ENCODE assay signal across 31 cellular contexts in the genomic region with DNA sequence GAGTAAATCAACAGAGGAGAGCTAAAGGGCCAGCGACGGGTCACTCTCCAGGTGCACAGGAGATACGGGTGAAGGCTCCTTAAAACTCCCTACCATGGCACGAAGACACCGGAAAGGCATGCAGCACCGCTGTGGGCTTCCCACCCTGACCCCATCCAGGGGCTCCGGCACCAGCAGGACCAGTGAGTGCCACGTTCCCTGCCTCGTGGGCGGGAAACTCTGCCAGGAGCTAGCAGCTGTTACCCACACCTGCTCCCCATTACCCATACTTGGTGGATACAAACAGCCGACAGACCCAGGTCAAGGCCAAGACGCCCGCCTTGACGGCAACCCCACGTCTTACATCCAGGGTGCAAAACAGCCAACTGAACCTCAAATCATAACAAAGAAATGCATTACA.
"Had no signal": no experiment of that assay in that cellular context is flagged by ENCODE, and none has a peak within 500 bp of the region (broad histone marks: within the 10 kb centered on the region; RNA-seq: fewer than 3 reads in every experiment).

No MANE protein-coding gene starts in this region.

- H3K27ac ChIP-seq: breast epithelium, heart left ventricle, stomach, thyroid gland, upper lobe of left lung, vagina had no signal

- H3K4me3 Mint-ChIP-seq: activated CD4-positive, alpha-beta memory T cell treated with anti-CD3 and anti-CD28 coated beads, Interleukin-2, amount 10 ng/mL, durations not matched to agents 7 days and 5 days; activated CD4-positive, alpha-beta T cell treated with anti-CD3 and anti-CD28 coated beads, Interleukin-2, amount 10 ng/mL, durations not matched to agents 7 days and 5 days; activated naive CD4-positive, alpha-beta T cell treated with anti-CD3 and anti-CD28 coated beads, Interleukin-2, amount 50 U/mL, for 24 hours; activated naive CD8-positive, alpha-beta T cell treated with anti-CD3 and anti-CD28 coated beads, Interleukin-2, amount 50 U/mL, for 24 hours; activated T-cell treated with anti-CD3 and anti-CD28 coated beads, Interleukin-2, amount 50 U/mL, for 24 hours; central memory CD8-positive, alpha-beta T cell; dendritic cell treated with granulocyte-macrophage colony-stimulating factor and Interleukin-4, amounts not matched to agents 40 ng/mL and 50 ng/mL, for 4 days; endodermal cell; immature natural killer cell; natural killer cell treated with Interleukin-12 subunit alpha and Interleukin-12 subunit beta and Interleukin-15 and Interleukin-18, amount 100 ng/mL, for 72 hours; stimulated activated effector memory CD8-positive, alpha-beta T cell treated with anti-CD3 and anti-CD28 coated beads, Interleukin-12 subunit alpha, Interleukin-12 subunit beta, amount 100 ng/mL, for 72 hours had no signal

- H3K9me3 ChIP-seq: breast epithelium, stomach, thyroid gland, upper lobe of left lung, vagina had no signal

- H3K27me3 Mint-ChIP-seq: activated CD4-positive, alpha-beta T cell treated with anti-CD3 and anti-CD28 coated beads, Interleukin-2, amount 10 ng/mL, durations not matched to agents 7 days and 5 days; activated naive CD4-positive, alpha-beta T cell treated with anti-CD3 and anti-CD28 coated beads, Interleukin-2, amount 50 U/mL, for 24 hours; activated naive CD8-positive, alpha-beta T cell treated with anti-CD3 and anti-CD28 coated beads, Interleukin-2, amount 50 U/mL, for 24 hours; activated T-cell treated with anti-CD3 and anti-CD28 coated beads, Interleukin-2, amount 50 U/mL, for 24 hours; dendritic cell treated with granulocyte-macrophage colony-stimulating factor and Interleukin-4, amounts not matched to agents 40 ng/mL and 50 ng/mL, for 4 days; natural killer cell treated with Interleukin-12 subunit alpha and Interleukin-12 subunit beta and Interleukin-15 and Interleukin-18, amount 100 ng/mL, for 72 hours; progenitor cell of endocrine pancreas had no signal

- H3K4me1 ChIP-seq: breast epithelium, thyroid gland, upper lobe of left lung, vagina had no signal

- H3K4me3 ChIP-seq: breast epithelium, heart left ventricle, stomach, thyroid gland, upper lobe of left lung, vagina had no signal

- DNase-seq: activated CD4-positive, alpha-beta memory T cell treated with anti-CD3 and anti-CD28 coated beads, Interleukin-2, amount 10 ng/mL, durations not matched to agents 7 days and 5 days; activated CD4-positive, alpha-beta T cell treated with anti-CD3 and anti-CD28 coated beads for 1 hour; activated CD4-positive, alpha-beta T cell treated with anti-CD3 and anti-CD28 coated beads, Interleukin-2, amount 10 ng/mL, durations not matched to agents 7 days and 5 days; activated CD8-positive, alpha-beta memory T cell treated with anti-CD3 and anti-CD28 coated beads, Interleukin-2, amount 50 U/mL, for 48 hours; activated naive CD8-positive, alpha-beta T cell treated with anti-CD3 and anti-CD28 coated beads, Interleukin-2, amount 50 U/mL, for 24 hours; activated T-cell treated with anti-CD3 and anti-CD28 coated beads, Interleukin-2, amount 50 U/mL, for 24 hours; amygdala; endodermal cell; foreskin fibroblast; heart left ventricle; hypothalamus; immature natural killer cell; kidney; left colon; midbrain; small intestine; stimulated activated CD4-positive, alpha-beta T cell treated with anti-CD3 and anti-CD28 coated beads, Interleukin-4, amount 100 ng/mL, for 24 hours; stomach; T1000; thyroid gland; upper lobe of left lung had no signal

- H3K27me3 ChIP-seq: breast epithelium, heart left ventricle, stomach, thyroid gland, upper lobe of left lung, vagina had no signal

- H3K36me3 ChIP-seq: breast epithelium, heart left ventricle, thyroid gland, vagina had no signal

- FAIRE-seq: kidney, small intestine had no signal

- H3K9me3 Mint-ChIP-seq: activated CD4-positive, alpha-beta memory T cell treated with anti-CD3 and anti-CD28 coated beads, Interleukin-2, amount 10 ng/mL, durations not matched to agents 7 days and 5 days; activated CD4-positive, alpha-beta T cell treated with anti-CD3 and anti-CD28 coated beads, Interleukin-2, amount 10 ng/mL, durations not matched to agents 7 days and 5 days; activated naive CD4-positive, alpha-beta T cell treated with anti-CD3 and anti-CD28 coated beads, Interleukin-2, amount 50 U/mL, for 24 hours; activated naive CD8-positive, alpha-beta T cell treated with anti-CD3 and anti-CD28 coated beads, Interleukin-2, amount 50 U/mL, for 24 hours; activated T-cell treated with anti-CD3 and anti-CD28 coated beads, Interleukin-2, amount 50 U/mL, for 24 hours; central memory CD8-positive, alpha-beta T cell; dendritic cell treated with granulocyte-macrophage colony-stimulating factor and Interleukin-4, amounts not matched to agents 40 ng/mL and 50 ng/mL, for 4 days; endodermal cell; immature natural killer cell; natural killer cell treated with Interleukin-12 subunit alpha and Interleukin-12 subunit beta and Interleukin-15 and Interleukin-18, amount 100 ng/mL, for 72 hours; stimulated activated effector memory CD8-positive, alpha-beta T cell treated with anti-CD3 and anti-CD28 coated beads, Interleukin-12 subunit alpha, Interleukin-12 subunit beta, amount 100 ng/mL, for 72 hours had no signal

- ATAC-seq: activated naive CD8-positive, alpha-beta T cell treated with anti-CD3 and anti-CD28 coated beads, Interleukin-2, amount 50 U/mL, for 24 hours; esophagus mucosa; heart left ventricle; left colon; natural killer cell treated with Interleukin-12 subunit alpha and Interleukin-12 subunit beta and Interleukin-15 and Interleukin-18, amount 100 ng/mL, for 72 hours; sciatic nerve; stimulated activated effector memory CD8-positive, alpha-beta T cell treated with anti-CD3 and anti-CD28 coated beads, Interleukin-12 subunit alpha, Interleukin-12 subunit beta, amount 100 ng/mL, for 72 hours had no signal

- H3K27ac Mint-ChIP-seq: activated CD4-positive, alpha-beta memory T cell treated with anti-CD3 and anti-CD28 coated beads, Interleukin-2, amount 10 ng/mL, durations not matched to agents 7 days and 5 days; activated CD4-positive, alpha-beta T cell treated with anti-CD3 and anti-CD28 coated beads, Interleukin-2, amount 10 ng/mL, durations not matched to agents 7 days and 5 days; activated naive CD4-positive, alpha-beta T cell treated with anti-CD3 and anti-CD28 coated beads, Interleukin-2, amount 50 U/mL, for 24 hours; activated naive CD8-positive, alpha-beta T cell treated with anti-CD3 and anti-CD28 coated beads, Interleukin-2, amount 50 U/mL, for 24 hours; activated T-cell treated with anti-CD3 and anti-CD28 coated beads, Interleukin-2, amount 50 U/mL, for 24 hours; dendritic cell treated with granulocyte-macrophage colony-stimulating factor and Interleukin-4, amounts not matched to agents 40 ng/mL and 50 ng/mL, for 4 days; endodermal cell; immature natural killer cell; natural killer cell treated with Interleukin-12 subunit alpha and Interleukin-12 subunit beta and Interleukin-15 and Interleukin-18, amount 100 ng/mL, for 72 hours; progenitor cell of endocrine pancreas; stimulated activated effector memory CD8-positive, alpha-beta T cell treated with anti-CD3 and anti-CD28 coated beads, Interleukin-12 subunit alpha, Interleukin-12 subunit beta, amount 100 ng/mL, for 72 hours had no signal

- H3K4me1 Mint-ChIP-seq: activated CD4-positive, alpha-beta memory T cell treated with anti-CD3 and anti-CD28 coated beads, Interleukin-2, amount 10 ng/mL, durations not matched to agents 7 days and 5 days; activated CD4-positive, alpha-beta T cell treated with anti-CD3 and anti-CD28 coated beads, Interleukin-2, amount 10 ng/mL, durations not matched to agents 7 days and 5 days; activated naive CD4-positive, alpha-beta T cell treated with anti-CD3 and anti-CD28 coated beads, Interleukin-2, amount 50 U/mL, for 24 hours; activated naive CD8-positive, alpha-beta T cell treated with anti-CD3 and anti-CD28 coated beads, Interleukin-2, amount 50 U/mL, for 24 hours; central memory CD8-positive, alpha-beta T cell; endodermal cell; immature natural killer cell; stimulated activated effector memory CD8-positive, alpha-beta T cell treated with anti-CD3 and anti-CD28 coated beads, Interleukin-12 subunit alpha, Interleukin-12 subunit beta, amount 100 ng/mL, for 72 hours had no signal
